Comparison of ENCODE assay signal across 26 cellular contexts in the genomic region with DNA sequence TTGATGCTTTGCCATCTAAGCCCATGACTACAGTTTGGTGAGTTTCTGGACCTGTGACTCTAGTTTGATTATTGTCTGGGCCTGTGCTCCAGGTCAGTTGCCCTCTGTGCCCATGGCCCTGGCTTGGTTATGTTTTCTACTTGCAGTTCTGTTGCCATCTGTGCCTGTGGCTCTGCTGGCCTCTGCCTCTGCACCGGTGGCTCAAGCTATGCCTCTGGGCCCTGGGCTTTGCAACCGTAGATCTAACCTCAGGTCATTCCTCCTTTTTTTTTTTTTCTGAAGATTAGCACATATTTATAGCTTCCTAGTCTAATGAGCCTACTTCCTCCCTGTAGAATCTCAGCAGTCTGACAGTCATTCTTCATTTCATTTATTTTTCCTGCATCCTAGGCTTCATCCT.
"Had no signal": no experiment of that assay in that cellular context is flagged by ENCODE, and none has a peak within 500 bp of the region (broad histone marks: within the 10 kb centered on the region; RNA-seq: fewer than 3 reads in every experiment).

No MANE protein-coding gene starts in this region.

- H3K4me1 ChIP-seq: colonic mucosa, esophagus squamous epithelium, gastroesophageal sphincter, left lung, lower lobe of right lung had no signal

- H3K36me3 ChIP-seq: colonic mucosa, lower lobe of right lung had no signal

- FAIRE-seq: endometrium, frontal cortex, islet of Langerhans, keratinocyte had no signal

- H3K27me3 ChIP-seq: colonic mucosa, esophagus squamous epithelium, gastroesophageal sphincter, heart left ventricle, left lung had no signal

- H3K4me3 ChIP-seq: colonic mucosa, esophagus squamous epithelium, gastroesophageal sphincter, heart left ventricle, left lung, lower lobe of right lung had no signal

- H3K9me3 ChIP-seq: colonic mucosa, esophagus squamous epithelium, lower lobe of right lung had no signal

- H3K27ac ChIP-seq: colonic mucosa, epithelial cell of prostate, esophagus squamous epithelium, gastroesophageal sphincter, heart left ventricle, left lung, lower lobe of right lung had no signal

- DNase-seq: colonic mucosa; cortex of kidney; effector CD8-positive, alpha-beta T cell; effector memory CD8-positive, alpha-beta T cell; endodermal cell; erythroblast; esophagus squamous epithelium; foreskin fibroblast; heart left ventricle; hippocampal formation; kidney glomerular epithelial cell; left colon; left ventricle myocardium superior; lower lobe of right lung; mesendoderm; midbrain; naive B cell; naive thymus-derived CD8-positive, alpha-beta T cell had no signal

- ATAC-seq: effector memory CD8-positive, alpha-beta T cell; esophagus mucosa; gastroesophageal sphincter; heart left ventricle; left colon; left lung; left ventricle myocardium superior; lower lobe of right lung; naive thymus-derived CD8-positive, alpha-beta T cell had no signal
